Comparison of ENCODE assay signal across 26 cellular contexts in genomic region chr10:118581340-118581739, GRCh38. TPM values are rescaled to one million over a fixed set of nuclear protein-coding genes. Genes with fewer than 3 reads are reported as not detected.
A peak's percentile ranks its signal among the peaks of the same experiment; 100 is the strongest.
DNase-seq lines count a peak whose midpoint lies in the region; ATAC-seq, FAIRE-seq and TF ChIP-seq lines count a peak whose summit lies in the region.
"Had no signal": no experiment of that assay in that cellular context is flagged by ENCODE, and none has a peak within 500 bp of the region (broad histone marks: within the 10 kb centered on the region; RNA-seq: fewer than 3 reads in every experiment).

No MANE protein-coding gene starts in this region.

- FAIRE-seq in HepG2 (lab: Jason Lieb, UNC): no peak
- no peak for FAIRE-seq in pancreas (lab: Jason Lieb, UNC)
- FAIRE-seq in H54 (lab: Jason Lieb, UNC): no peak
- FAIRE-seq: A204.1, D721Med, GM12891, HTR-8/SVneo had no signal

- BruUV-seq in HepG2 (replicated peaks; lab: Mats Ljungman, UMichigan): no TSS peak

- no peak overlapping the region for H2AFZ ChIP-seq in HepG2 (ENCODE audit: low read length)
- H2AFZ ChIP-seq: GM23338 had no signal

- H3K27ac ChIP-seq in HepG2 (ENCODE audit: extremely low read length, insufficient read depth, low read length) (no peak overlapping the region), pancreas (no peak overlapping the region)
- H3K27ac ChIP-seq: C4-2B had no signal

- H3K4me1 ChIP-seq in HepG2 (ENCODE audit: insufficient read depth, low read length) (no peaks in the 10 kb centered on the region), pancreas (peaks cover 0 to 6% (median 0%) of the 10 kb centered on the region in 3 donors)
- H3K4me1 ChIP-seq: Caco-2 had no signal

- no peak for TF ChIP-seq CTCF in LNCaP clone FGC (IDR thresholded peaks at IDR 0.05; ENCODE audit: control insufficient read depth, extremely low read depth, insufficient read depth)
- TF ChIP-seq CTCF in HepG2 (CRISPR knock-in tag; IDR thresholded peaks at IDR 0.05): no peak
- TF ChIP-seq CTCF in pancreas (IDR thresholded peaks at IDR 0.05): no peak
- TF ChIP-seq CTCF in GM10248 (IDR thresholded peaks at IDR 0.05; ENCODE audit: control extremely low read depth, extremely low read depth, low read depth, missing control alignments): no peak

- H3K4me3 ChIP-seq in LNCaP clone FGC (ENCODE audit: low read depth, low read length) (no peak overlapping the region), HepG2 (replicated peaks in 1 of 3; ENCODE audit: insufficient read depth in 1 of 3, low read depth in 2 of 3, low read length in 3 of 3) (no peak overlapping the region), pancreas (no peak overlapping the region)
- H3K4me3 ChIP-seq: GM23338 had no signal

- CTCF ChIA-PET in HepG2 (lab: Yijun Ruan, JAX; ENCODE audit: low intra/inter-chr PET ratio, low total read pairs) (no interaction called here), GM10248 (lab: Yijun Ruan, JAX) (interaction anchor here (3.2 kb wide), 1 partner anchor 13 kb away, joined by 12 read pairs; no protein-coding TSS in a partner anchor)

- no peak for TF ChIP-seq RAD21 in HepG2 (CRISPR knock-in tag; IDR thresholded peaks at IDR 0.05)

- WGBS in HepG2 (ENCODE audit: low lambda C conversion rate): 3% methylated on average over 4 of the region's 4 CpGs
- WGBS in pancreas, 2 donors: 35 to 58% methylated on average over 4 of the region's 4 CpGs

- no peak overlapping the region for H3K9ac ChIP-seq in HepG2 (ENCODE audit: insufficient read depth, low read depth, low read length)

- H3K4me2 ChIP-seq in HepG2 (ENCODE audit: low read depth, low read length): no peak overlapping the region
- H3K4me2 ChIP-seq: GM23338 had no signal

- no peaks in the 10 kb centered on the region; a peak in 2 of 5 replicates for H3K27me3 ChIP-seq in HepG2 (ENCODE audit: control insufficient read depth in 1 of 2, insufficient read depth in 2 of 2, low read length in 2 of 2)
- no peaks in the 10 kb centered on the region for H3K27me3 ChIP-seq in pancreas

- H3K9me3 ChIP-seq in HepG2 (ENCODE audit: low read length) (no peaks in the 10 kb centered on the region), pancreas (no peaks in the 10 kb centered on the region)

- TF ChIP-seq POLR2A in HepG2 (IDR thresholded peaks at IDR 0.05; ENCODE audit: insufficient read depth in 1 of 2, low read depth in 2 of 2, low read length in 2 of 2) (no peak), H54 (IDR thresholded peaks at IDR 0.05; ENCODE audit: low read depth, low read length) (no peak)

- intact Hi-C loops in HepG2 (cut with micrococcal nuclease; ENCODE audit: unreplicated experiment): no loop called here
- intact Hi-C loops in pancreas (cut with DNase I): no loop called here

- H4K20me1 ChIP-seq in HepG2 (ENCODE audit: insufficient read depth, low read length): no peaks in the 10 kb centered on the region

- no peak for TF ChIP-seq EP300 in HepG2 (IDR thresholded peaks at IDR 0.05; ENCODE audit: low read depth in 2 of 2, low read length in 2 of 2)
- no peak for TF ChIP-seq EP300 in HepG2 (CRISPR knock-in tag; IDR thresholded peaks at IDR 0.05; ENCODE audit: borderline replicate concordance)

- DNase-seq in LNCaP clone FGC (ENCODE audit: low read depth): peak; percentile 82
- DNase-seq in NCI-H69 (lab: John Stamatoyannopoulos, UW): peak; percentile 10
- no peak for DNase-seq in HepG2 (ENCODE audit: low spot score)
- no peak for DNase-seq in pancreas
- DNase-seq in GM10248 (ENCODE audit: extremely low spot score): no peak
- DNase-seq in activated CD4-positive, alpha-beta T cell treated with anti-CD3 and anti-CD28 coated beads for 1 hour: no peak
- no peak for DNase-seq in H54 (ENCODE audit: insufficient read length, low spot score)
- DNase-seq in EL: no peak
- DNase-seq: ACHN; AML-193; Caco-2; CD4-positive, alpha-beta T cell; DMS79 treated with DMSO at 0.1 percent for 48 hours; H7; HFFc6; KBM-7 had no signal

- H3K36me3 ChIP-seq in HepG2 (replicated peaks in 1 of 2; ENCODE audit: control insufficient read depth in 1 of 2, insufficient read depth in 2 of 2, low read length in 2 of 2) (no peaks in the 10 kb centered on the region), pancreas (no peaks in the 10 kb centered on the region)

- in situ Hi-C loops in HepG2 (cut with HindIII; ENCODE audit: extremely low pct_ligation_motif_present, low pct_unique_long_range_greater_than_20kb): no loop called here

- POLR2A ChIA-PET in HepG2 (lab: Yijun Ruan, JAX): no interaction called here
- POLR2A ChIA-PET in GM10248 (lab: Yijun Ruan, JAX): no interaction called here

- ATAC-seq in HepG2 (peak; percentile 57), pancreas (peak in 3 of 4 donors; percentile 38 to 60 (median 57))
- ATAC-seq: GM23338, HCT116 had no signal

- no peaks in the 10 kb centered on the region for H3K79me2 ChIP-seq in HepG2 (ENCODE audit: insufficient read depth, low read length)

TF ChIP-seq in HepG2, 621 proteins besides CTCF, POLR2A, EP300 and RAD21 (continues in another document):
- TF ChIP-seq HES4 (CRISPR knock-in tag; IDR thresholded peaks at IDR 0.05; ENCODE audit: borderline replicate concordance) (no peak), ZNF430 (CRISPR knock-in tag; IDR thresholded peaks at IDR 0.05) (no peak), FOXA1 (IDR thresholded peaks at IDR 0.05) (no peak), FOXA1 (CRISPR knock-in tag; IDR thresholded peaks at IDR 0.05) (0 out of 2 replicates have a peak, but pooled peaks have one; percentile 38), DNMT3B (CRISPR knock-in tag; conservative IDR thresholded peaks at IDR 0.05) (no peak), RARA (CRISPR knock-in tag; IDR thresholded peaks at IDR 0.05) (peak; percentile 91), ZNF335 (CRISPR knock-in tag; IDR thresholded peaks at IDR 0.05) (no peak), GLMP (CRISPR knock-in tag; IDR thresholded peaks at IDR 0.05; ENCODE audit: borderline replicate concordance) (no peak), KAT7 (CRISPR knock-in tag; IDR thresholded peaks at IDR 0.05; ENCODE audit: borderline replicate concordance) (no peak), SMAD3 (CRISPR knock-in tag; IDR thresholded peaks at IDR 0.05) (no peak), TBX3 (IDR thresholded peaks at IDR 0.05; ENCODE audit: borderline replicate concordance) (peak; percentile 15; the same call in 1 of the 2 replicates), CENPT (CRISPR knock-in tag; IDR thresholded peaks at IDR 0.05; ENCODE audit: low read depth) (no peak), MXI1 (IDR thresholded peaks at IDR 0.05; ENCODE audit: borderline replicate concordance, low read depth, low read length) (no peak), ZNF607 (CRISPR knock-in tag; IDR thresholded peaks at IDR 0.05; ENCODE audit: borderline replicate concordance) (no peak), ZNF660 (CRISPR knock-in tag; IDR thresholded peaks at IDR 0.05; ENCODE audit: borderline replicate concordance, low read depth) (no peak), ZSCAN29 (CRISPR knock-in tag; conservative IDR thresholded peaks at IDR 0.05) (no peak), RXRA (CRISPR knock-in tag; IDR thresholded peaks at IDR 0.05) (peak; percentile 37; the same call in 1 of the 2 replicates)
- TF ChIP-seq, protein P1, sequence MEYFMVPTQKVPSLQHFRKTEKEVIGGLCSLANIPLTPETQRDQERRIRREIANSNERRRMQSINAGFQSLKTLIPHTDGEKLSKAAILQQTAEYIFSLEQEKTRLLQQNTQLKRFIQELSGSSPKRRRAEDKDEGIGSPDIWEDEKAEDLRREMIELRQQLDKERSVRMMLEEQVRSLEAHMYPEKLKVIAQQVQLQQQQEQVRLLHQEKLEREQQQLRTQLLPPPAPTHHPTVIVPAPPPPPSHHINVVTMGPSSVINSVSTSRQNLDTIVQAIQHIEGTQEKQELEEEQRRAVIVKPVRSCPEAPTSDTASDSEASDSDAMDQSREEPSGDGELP (IDR thresholded peaks at IDR 0.05; ENCODE audit: borderline replicate concordance, low read depth): peak; percentile 35; the same call in 1 of the 2 replicates

RNA-seq across cellular contexts. Expression of gene PRLHR, which starts 14.1 kb away (rescaled TPM):
- total RNA-seq in HepG2 (2016; rRNA removed; fragmentation: Illumina TruSeq; extraction: Trizol) (not detected in 2 replicates), pancreas (under 1 TPM in 4 of 6 donors, not detected in 2; 0.04 to 0.63 (median 0.32) TPM)
- total RNA-seq in HepG2 (2016; cell fraction: cytosol; rRNA removed; fragmentation: Illumina TruSeq; extraction: Trizol; ENCODE audit: low read depth): not detected in 2 replicates
- not detected in 2 replicates for total RNA-seq in HepG2 (2016; cell fraction: insoluble cytoplasmic fraction; rRNA removed; fragmentation: Illumina TruSeq; extraction: Trizol)
- not detected in 2 replicates for total RNA-seq in HepG2 (2016; cell fraction: membrane; rRNA removed; fragmentation: Illumina TruSeq; extraction: Trizol)
- not detected in 2 replicates for total RNA-seq in HepG2 (2016; cell fraction: nucleus; rRNA removed; fragmentation: Illumina TruSeq; extraction: Trizol)
- polyA plus RNA-seq in HepG2 (2011; rRNA removed) (not detected in 2 replicates), pancreas (under 1 TPM; 0.11 to 0.80 TPM)
- not detected in 2 replicates for polyA plus RNA-seq in HepG2 (2011; cell fraction: cytosol; rRNA removed)
- polyA plus RNA-seq in HepG2 (2011; cell fraction: nucleus; rRNA removed): not detected in 2 replicates
- polyA plus RNA-seq in HepG2 (2012): not detected in 2 replicates
- not detected in 2 replicates for polyA plus RNA-seq in HepG2 (2016; cell fraction: cytosol; fragmentation: Illumina TruSeq; extraction: Trizol; ENCODE audit: low read depth)
- polyA plus RNA-seq in HepG2 (2016; cell fraction: insoluble cytoplasmic fraction; fragmentation: Illumina TruSeq; extraction: Trizol; ENCODE audit: low read depth): not detected in 2 replicates
- not detected in 2 replicates for polyA plus RNA-seq in HepG2 (2016; cell fraction: membrane; fragmentation: Illumina TruSeq; extraction: Trizol; ENCODE audit: low read depth)
- not detected in 2 replicates for polyA plus RNA-seq in HepG2 (2016; cell fraction: nucleus; fragmentation: Illumina TruSeq; extraction: Trizol; ENCODE audit: insufficient read depth, low read depth)
- polyA minus RNA-seq in HepG2 (2011; rRNA and poly(A)+ RNA removed; ENCODE audit: low replicate concordance): not detected in 2 replicates
- not detected in 2 replicates for polyA minus RNA-seq in HepG2 (2011; cell fraction: cytosol; rRNA and poly(A)+ RNA removed)
- not detected in 2 replicates for polyA minus RNA-seq in HepG2 (2011; cell fraction: nucleus; rRNA and poly(A)+ RNA removed)
- total RNA-seq: Caco-2; CD4-positive, alpha-beta T cell; G401; H7; HFFc6 had no signal
- polyA plus RNA-seq: BJ, GM23338, IgD-negative memory B cell had no signal

Comparison
In these comparisons a context has a peak if more than half of its experiments do, and no peak if none do; other contexts are left out.
1. DNase-seq: peak in LNCaP clone FGC (single experiment) and NCI-H69 (single experiment); none in HepG2 (single experiment), pancreas (0 of 6), GM10248 (single experiment), activated CD4-positive, alpha-beta T cell treated with anti-CD3 and anti-CD28 coated beads for 1 hour (single experiment), H54 (single experiment) and EL (single experiment).